ENCODE assay signal across 9 cellular contexts in genomic region chr2:190320696-190321095, GRCh38. TPM values are rescaled to one million over a fixed set of nuclear protein-coding genes. Genes with fewer than 3 reads are reported as not detected.
A peak's percentile ranks its signal among the peaks of the same experiment; 100 is the strongest.
DNase-seq lines count a peak whose midpoint lies in the region; ATAC-seq and TF ChIP-seq lines count a peak whose summit lies in the region.
"Had no signal": no experiment of that assay in that cellular context is flagged by ENCODE, and none has a peak within 500 bp of the region (broad histone marks: within the 10 kb centered on the region; RNA-seq: fewer than 3 reads in every experiment).

No MANE protein-coding gene starts in this region.

- H3K27ac Mint-ChIP-seq in T-helper 2 cell treated with Interferon-gamma antibody and Interleukin-4, amounts not matched to agents 5 μg/mL and 100 μg/mL, for 36 hours: peak overlapping the region; percentile 96
- H3K27ac Mint-ChIP-seq in endothelial cell (ENCODE audit: unreplicated experiment): peak overlapping the region; percentile 72

- peaks cover 1% of the 10 kb centered on the region for H3K36me3 Mint-ChIP-seq in T-helper 2 cell treated with Interferon-gamma antibody and Interleukin-4, amounts not matched to agents 5 μg/mL and 100 μg/mL, for 36 hours (ENCODE audit: low read depth)
- H3K36me3 Mint-ChIP-seq in endothelial cell (ENCODE audit: low read depth, unreplicated experiment): peaks cover 4% of the 10 kb centered on the region

- peak overlapping the region; percentile 98 for H3K4me3 Mint-ChIP-seq in T-helper 2 cell treated with Interferon-gamma antibody and Interleukin-4, amounts not matched to agents 5 μg/mL and 100 μg/mL, for 36 hours
- no peak overlapping the region for H3K4me3 Mint-ChIP-seq in endothelial cell (ENCODE audit: unreplicated experiment)

- H3K27me3 Mint-ChIP-seq in T-helper 2 cell treated with Interferon-gamma antibody and Interleukin-4, amounts not matched to agents 5 μg/mL and 100 μg/mL, for 36 hours (ENCODE audit: low read depth): peaks cover 2% of the 10 kb centered on the region
- H3K27me3 Mint-ChIP-seq in endothelial cell (ENCODE audit: unreplicated experiment): no peaks in the 10 kb centered on the region

- no peaks in the 10 kb centered on the region for H3K9me3 Mint-ChIP-seq in T-helper 2 cell treated with Interferon-gamma antibody and Interleukin-4, amounts not matched to agents 5 μg/mL and 100 μg/mL, for 36 hours
- H3K9me3 Mint-ChIP-seq in endothelial cell (ENCODE audit: unreplicated experiment): no peaks in the 10 kb centered on the region

- peak; percentile 29 for DNase-seq in GM13976 (ENCODE audit: low spot score)
- DNase-seq in T-helper 2 cell treated with Interferon-gamma antibody and Interleukin-4, amounts not matched to agents 5 μg/mL and 100 μg/mL, for 36 hours (ENCODE audit: low spot score): peak; percentile 62
- DNase-seq in endothelial cell (ENCODE audit: low spot score): no peak
- DNase-seq in stimulated activated CD4-positive, alpha-beta T cell treated with anti-CD3 and anti-CD28 coated beads, Interleukin-2, amount 100 ng/mL, for 24 hours: peak; percentile 24 to 49
- no peak for DNase-seq in NCI-H69 (lab: John Stamatoyannopoulos, UW)
- no peak for DNase-seq in NOMO-1 treated with dmso at 0.1 percent for 144 hours (lab: John Stamatoyannopoulos, UW; ENCODE audit: unreplicated experiment)
- DNase-seq: cortex of kidney had no signal

- TF ChIP-seq CTCF in GM13976 (IDR thresholded peaks at IDR 0.05; ENCODE audit: borderline replicate concordance, control extremely low read depth, extremely low read depth, insufficient read depth, missing control alignments): no peak
- no peak for TF ChIP-seq CTCF in endothelial cell (IDR thresholded peaks at IDR 0.05; ENCODE audit: unreplicated experiment)

- peaks cover 34% of the 10 kb centered on the region for H3K4me1 Mint-ChIP-seq in T-helper 2 cell treated with Interferon-gamma antibody and Interleukin-4, amounts not matched to agents 5 μg/mL and 100 μg/mL, for 36 hours (ENCODE audit: low read depth)
- H3K4me1 Mint-ChIP-seq in endothelial cell (ENCODE audit: unreplicated experiment): peaks cover 21% of the 10 kb centered on the region

- ATAC-seq in HG03025 (IDR thresholded peaks at IDR 0.05; ENCODE audit: low FRiP score, unreplicated experiment) (no peak), HG02571 (IDR thresholded peaks at IDR 0.05; ENCODE audit: unreplicated experiment) (no peak)

- in situ Hi-C loops in GM13976 (cut with MboI; ENCODE audit: low sequenced_read_pairs, unreplicated experiment): no loop called here

RNA-seq across cellular contexts. Expression of gene HIBCH, which starts 1.1 kb away (rescaled TPM):
- 29.8 TPM for total RNA-seq in endothelial cell (ENCODE audit: unreplicated experiment)

RNA-seq across cellular contexts. Expression of gene INPP1, which starts 22.7 kb away (rescaled TPM):
- total RNA-seq in endothelial cell (ENCODE audit: unreplicated experiment): 11.7 TPM

Comparison
In these comparisons a context has a peak if more than half of its experiments do, and no peak if none do; other contexts are left out.
1. DNase-seq: peak in GM13976 (single experiment), T-helper 2 cell treated with Interferon-gamma antibody and Interleukin-4, amounts not matched to agents 5 μg/mL and 100 μg/mL, for 36 hours (single experiment) and stimulated activated CD4-positive, alpha-beta T cell treated with anti-CD3 and anti-CD28 coated beads, Interleukin-2, amount 100 ng/mL, for 24 hours (2 of 2); none in endothelial cell (single experiment), NCI-H69 (single experiment) and NOMO-1 treated with dmso at 0.1 percent for 144 hours (single experiment).